In genomic region chr2:15432642-15433261, GRCh38 we compare ENCODE assay signal across 23 cellular contexts.
"Had no signal": no experiment of that assay in that cellular context is flagged by ENCODE, and none has a peak within 500 bp of the region (broad histone marks: within the 10 kb centered on the region; RNA-seq: fewer than 3 reads in every experiment).

No MANE protein-coding gene starts in this region.

- H2AFZ ChIP-seq: hepatocyte had no signal

- H3K27ac ChIP-seq: coronary artery, heart left ventricle, hepatocyte, ovary, psoas muscle, sigmoid colon, testis, tibial artery had no signal

- H3K36me3 ChIP-seq: heart left ventricle, ovary, sigmoid colon, tibial artery had no signal

- ATAC-seq: effector memory CD8-positive, alpha-beta T cell; heart left ventricle; left lobe of liver; natural killer cell; psoas muscle; right cardiac atrium; stimulated activated memory B cell treated with anti-CD40 and anti-IgM and Interleukin-4, amounts not matched to agents 10 μg/mL and 1 μg/mL and 100 μg/mL, for 72 hours; stimulated activated naive CD8-positive, alpha-beta T cell treated with anti-CD3 and anti-CD28 coated beads, Interleukin-15, Interleukin-2, amounts not matched to agents 100 U/mL and 50 U/mL, for 24 hours had no signal

- H3K9me3 ChIP-seq: heart left ventricle, ovary, psoas muscle, sigmoid colon, testis, tibial artery had no signal

- H3K79me2 ChIP-seq: hepatocyte had no signal

- H3K27me3 ChIP-seq: heart left ventricle, hepatocyte, ovary, sigmoid colon, testis, tibial artery had no signal

- DNase-seq: effector memory CD8-positive, alpha-beta T cell; heart left ventricle; kidney; natural killer cell; occipital lobe; ovary; posterior cingulate gyrus; psoas muscle; right cardiac atrium; sigmoid colon; stimulated activated CD4-positive, alpha-beta T cell treated with anti-CD3 and anti-CD28 coated beads, Interleukin-2, amount 100 ng/mL, for 24 hours; stimulated activated CD4-positive, alpha-beta T cell treated with anti-CD3 and anti-CD28 coated beads, Interleukin-4, amount 100 ng/mL, for 24 hours; stimulated activated naive CD8-positive, alpha-beta T cell treated with anti-CD3 and anti-CD28 coated beads, Interleukin-15, Interleukin-2, amounts not matched to agents 100 U/mL and 50 U/mL, for 24 hours; substantia nigra; testis; tibial artery had no signal

- H3K4me2 ChIP-seq: hepatocyte had no signal

- H3K4me3 ChIP-seq: coronary artery, heart left ventricle, hepatocyte, lung, ovary, psoas muscle, sigmoid colon, testis, tibial artery had no signal

- H3K4me1 ChIP-seq: sigmoid colon, testis, tibial artery had no signal

- FAIRE-seq: endometrium, frontal cortex, kidney had no signal
